ENCODE assay signal across 8 cellular contexts in genomic region chr1:53014791-53015507, GRCh38. TPM values are rescaled to one million over a fixed set of nuclear protein-coding genes. Genes with fewer than 3 reads are reported as not detected.
DNase-seq lines count a peak whose midpoint lies in the region; ATAC-seq and TF ChIP-seq lines count a peak whose summit lies in the region.

No MANE protein-coding gene starts in this region.

- H3K4me3 Mint-ChIP-seq in dendritic cell treated with granulocyte-macrophage colony-stimulating factor and Interleukin-4, amounts not matched to agents 40 ng/mL and 50 ng/mL, for 4 days: peak overlapping the region; percentile 85

- H3K27me3 Mint-ChIP-seq in dendritic cell treated with granulocyte-macrophage colony-stimulating factor and Interleukin-4, amounts not matched to agents 40 ng/mL and 50 ng/mL, for 4 days: no peaks in the 10 kb centered on the region

- intact Hi-C loops in dendritic cell treated with granulocyte-macrophage colony-stimulating factor and Interleukin-4, amounts not matched to agents 40 ng/mL and 50 ng/mL, for 4 days (cut with micrococcal nuclease): no loop called here

- no peak for TF ChIP-seq CTCF in AG09309 (IDR thresholded peaks at IDR 0.05; ENCODE audit: control insufficient read depth, insufficient read depth, low read depth, low read length, missing control alignments)

- peak; percentile 80 for ATAC-seq in GM19025 (IDR thresholded peaks at IDR 0.05; ENCODE audit: low read depth, unreplicated experiment)
- peak; percentile 77 for ATAC-seq in HG03457 (IDR thresholded peaks at IDR 0.05; ENCODE audit: unreplicated experiment)
- peak; percentile 87 for ATAC-seq in left lobe of liver

- H3K9me3 Mint-ChIP-seq in dendritic cell treated with granulocyte-macrophage colony-stimulating factor and Interleukin-4, amounts not matched to agents 40 ng/mL and 50 ng/mL, for 4 days: no peaks in the 10 kb centered on the region

- peak overlapping the region; percentile 56 for H3K4me3 ChIP-seq in AG09309 (ENCODE audit: control insufficient read depth, low read depth, low read length)

- peak overlapping the region; percentile 57 for H3K27ac Mint-ChIP-seq in dendritic cell treated with granulocyte-macrophage colony-stimulating factor and Interleukin-4, amounts not matched to agents 40 ng/mL and 50 ng/mL, for 4 days

- peak; percentile 77 for DNase-seq in AG09309 (ENCODE audit: low read depth)
- peak; percentile 42 for DNase-seq in NCI-H524 treated with DMSO at 0.1 percent for 48 hours (lab: John Stamatoyannopoulos, UW)
- DNase-seq in activated CD4-positive, alpha-beta T cell treated with anti-CD3 and anti-CD28 coated beads for 4 hours: peak; percentile 64 to 71
- peak; percentile 61 for DNase-seq in left lobe of liver (ENCODE audit: low spot score)
- peak; percentile 67 to 72 for DNase-seq in stimulated activated CD4-positive, alpha-beta T cell treated with anti-CD3 and anti-CD28 coated beads, Interleukin-2, amount 100 ng/mL, for 24 hours

- peaks cover 19% of the 10 kb centered on the region for H3K4me1 Mint-ChIP-seq in dendritic cell treated with granulocyte-macrophage colony-stimulating factor and Interleukin-4, amounts not matched to agents 40 ng/mL and 50 ng/mL, for 4 days (ENCODE audit: low read depth)

- peaks cover 29% of the 10 kb centered on the region for H3K36me3 Mint-ChIP-seq in dendritic cell treated with granulocyte-macrophage colony-stimulating factor and Interleukin-4, amounts not matched to agents 40 ng/mL and 50 ng/mL, for 4 days (ENCODE audit: low read depth)

RNA-seq across cellular contexts. Expression of gene PODN, which starts 47.1 kb away (rescaled TPM):
- 3.0 TPM for total RNA-seq in left lobe of liver

Comparison
In these comparisons a context has a peak if more than half of its experiments do, and no peak if none do; other contexts are left out.
1. Peak in every context shown above with its lines: DNase-seq, ATAC-seq and H3K4me3 ChIP-seq.